ENCODE assay signal across 10 cellular contexts in genomic region chr19:38635483-38636399, GRCh38. TPM values are rescaled to one million over a fixed set of nuclear protein-coding genes. Genes with fewer than 3 reads are reported as not detected.
DNase-seq lines count a peak whose midpoint lies in the region; ATAC-seq and TF ChIP-seq lines count a peak whose summit lies in the region.
"Had no signal": no experiment of that assay in that cellular context is flagged by ENCODE, and none has a peak within 500 bp of the region (broad histone marks: within the 10 kb centered on the region; RNA-seq: fewer than 3 reads in every experiment).

No MANE protein-coding gene starts in this region.

- H3K27me3 ChIP-seq in spleen (replicated peaks in 1 of 7): no peaks in the 10 kb centered on the region
- H3K27me3 ChIP-seq: testis had no signal

- no peak overlapping the region for H3K4me3 Mint-ChIP-seq in activated CD4-positive, alpha-beta T cell treated with anti-CD3 and anti-CD28 coated beads, Interleukin-2, amount 10 ng/mL, durations not matched to agents 24 days and 14 days
- peak overlapping the region; percentile 28 for H3K4me3 Mint-ChIP-seq in T-helper 17 cell
- no peak overlapping the region for H3K4me3 Mint-ChIP-seq in glutamatergic neuron (ENCODE audit: unreplicated experiment)
- H3K4me3 Mint-ChIP-seq: HFFc6 had no signal

- DNase-seq in activated CD4-positive, alpha-beta T cell treated with anti-CD3 and anti-CD28 coated beads, Interleukin-2, amount 10 ng/mL, durations not matched to agents 24 days and 14 days: no peak
- DNase-seq in activated CD4-positive, alpha-beta T cell treated with anti-CD3 and anti-CD28 coated beads for 48 hours: no peak
- DNase-seq in T-helper 17 cell (no peak), glutamatergic neuron (no peak), spleen (no peak), AML-193 (lab: John Stamatoyannopoulos, UW) (no peak), NCI-H2196 treated with DMSO at 0.1 percent for 48 hours (lab: John Stamatoyannopoulos, UW; ENCODE audit: unreplicated experiment) (no peak), activated gamma-delta T cell treated with Interleukin-2 at 50 U/mL for 16 hours (no peak)
- DNase-seq: HFFc6, testis had no signal

- peaks cover 0 to 78% (median 34%) of the 10 kb centered on the region in 6 donors for H3K36me3 ChIP-seq in spleen

- peaks cover 26% of the 10 kb centered on the region for H3K4me1 Mint-ChIP-seq in activated CD4-positive, alpha-beta T cell treated with anti-CD3 and anti-CD28 coated beads, Interleukin-2, amount 10 ng/mL, durations not matched to agents 24 days and 14 days
- peaks cover 19% of the 10 kb centered on the region for H3K4me1 Mint-ChIP-seq in T-helper 17 cell
- peaks cover 7% of the 10 kb centered on the region for H3K4me1 Mint-ChIP-seq in glutamatergic neuron (ENCODE audit: low read depth, unreplicated experiment)

- H3K4me3 ChIP-seq in spleen: no peak overlapping the region
- H3K4me3 ChIP-seq: testis had no signal

- peaks cover 46% of the 10 kb centered on the region for H3K36me3 Mint-ChIP-seq in activated CD4-positive, alpha-beta T cell treated with anti-CD3 and anti-CD28 coated beads, Interleukin-2, amount 10 ng/mL, durations not matched to agents 24 days and 14 days (ENCODE audit: low read depth)
- peaks cover 7% of the 10 kb centered on the region for H3K36me3 Mint-ChIP-seq in T-helper 17 cell (ENCODE audit: low read depth)
- no peaks in the 10 kb centered on the region for H3K36me3 Mint-ChIP-seq in glutamatergic neuron (ENCODE audit: unreplicated experiment)

- no peak for TF ChIP-seq POLR2A in spleen (IDR thresholded peaks at IDR 0.05)

- no peaks in the 10 kb centered on the region for H3K9me3 Mint-ChIP-seq in activated CD4-positive, alpha-beta T cell treated with anti-CD3 and anti-CD28 coated beads, Interleukin-2, amount 10 ng/mL, durations not matched to agents 24 days and 14 days
- H3K9me3 Mint-ChIP-seq in glutamatergic neuron (ENCODE audit: unreplicated experiment): peaks cover 3% of the 10 kb centered on the region
- H3K9me3 Mint-ChIP-seq: HFFc6 had no signal

- H3K9me3 ChIP-seq in T-helper 17 cell (ENCODE audit: control insufficient read depth, low read length, poor library complexity, severe bottlenecking) (no peaks in the 10 kb centered on the region), spleen (no peaks in the 10 kb centered on the region)
- H3K9me3 ChIP-seq: testis had no signal

- H3K4me1 ChIP-seq in spleen: peaks cover 14 to 46% (median 35%) of the 10 kb centered on the region in 6 donors
- H3K4me1 ChIP-seq: testis had no signal

- H3K27me3 Mint-ChIP-seq in activated CD4-positive, alpha-beta T cell treated with anti-CD3 and anti-CD28 coated beads, Interleukin-2, amount 10 ng/mL, durations not matched to agents 24 days and 14 days: no peaks in the 10 kb centered on the region
- H3K27me3 Mint-ChIP-seq in T-helper 17 cell: no peaks in the 10 kb centered on the region
- H3K27me3 Mint-ChIP-seq in glutamatergic neuron (ENCODE audit: unreplicated experiment): peaks cover 4% of the 10 kb centered on the region

- H3K27ac ChIP-seq in spleen: peak overlapping the region in 7 of 8 donors; percentile 30 to 84 (median 71)
- H3K27ac ChIP-seq: testis had no signal

- intact Hi-C loops in activated CD4-positive, alpha-beta T cell treated with anti-CD3 and anti-CD28 coated beads, Interleukin-2, amount 10 ng/mL, durations not matched to agents 24 days and 14 days (cut with micrococcal nuclease): loop anchor here (2.0 to 5.0 kb wide), 2 partner anchors 121 to 297 kb away; partner anchors contain the start of genes MRPS12 and SARS2
- intact Hi-C loops in spleen (cut with DNase I; ENCODE audit: low total_unique reads): loop anchor here (10.0 kb wide), 2 partner anchors 121 to 299 kb away; partner anchors contain the start of genes MRPS12 and SARS2

- 76 to 90% (median 86%) methylated on average over 16 to 17 of the region's 17 CpGs for WGBS in spleen, 5 donors

- no peak for TF ChIP-seq CTCF in glutamatergic neuron (IDR thresholded peaks at IDR 0.05; ENCODE audit: partially characterized antibody, unreplicated experiment)
- no peak for TF ChIP-seq CTCF in spleen (IDR thresholded peaks at IDR 0.05 in 8 of 11, conservative IDR thresholded peaks at IDR 0.05 in 3 of 11)

- H3K27ac Mint-ChIP-seq in activated CD4-positive, alpha-beta T cell treated with anti-CD3 and anti-CD28 coated beads, Interleukin-2, amount 10 ng/mL, durations not matched to agents 24 days and 14 days: peak overlapping the region; percentile 64
- peak overlapping the region; percentile 86 for H3K27ac Mint-ChIP-seq in T-helper 17 cell
- peak overlapping the region; percentile 48 for H3K27ac Mint-ChIP-seq in glutamatergic neuron (ENCODE audit: unreplicated experiment)

- ATAC-seq in T-helper 17 cell: no peak

RNA-seq across cellular contexts. Expression of gene ACTN4, which starts 11.7 kb away (rescaled TPM):
- total RNA-seq in activated CD4-positive, alpha-beta T cell treated with anti-CD3 and anti-CD28 coated beads, Interleukin-2, amount 10 ng/mL, durations not matched to agents 24 days and 14 days: 243 and 257 TPM in 2 replicates
- total RNA-seq in T-helper 17 cell (100 to 1,000 TPM; 201 to 205 TPM), glutamatergic neuron (ENCODE audit: unreplicated experiment) (975 TPM), spleen (100 to 1,000 TPM; 360 to 621 (median 487) TPM)
- 100 to 1,000 TPM in 1 of 3 donors, 10 to 100 TPM in 2; 39.3 to 185 (median 51.2) TPM for polyA plus RNA-seq in spleen

RNA-seq across cellular contexts. Expression of gene EIF3K, which starts 16.8 kb away (rescaled TPM):
- 321 and 322 TPM in 2 replicates for total RNA-seq in activated CD4-positive, alpha-beta T cell treated with anti-CD3 and anti-CD28 coated beads, Interleukin-2, amount 10 ng/mL, durations not matched to agents 24 days and 14 days
- 100 to 1,000 TPM; 282 to 320 TPM for total RNA-seq in T-helper 17 cell
- 247 TPM for total RNA-seq in glutamatergic neuron (ENCODE audit: unreplicated experiment)
- total RNA-seq in spleen: 100 to 1,000 TPM; 232 to 538 (median 244) TPM
- 100 to 1,000 TPM; 276 to 365 (median 328) TPM for polyA plus RNA-seq in spleen

RNA-seq across cellular contexts. Expression of gene MAP4K1, which starts 18.0 kb away (rescaled TPM):
- total RNA-seq in activated CD4-positive, alpha-beta T cell treated with anti-CD3 and anti-CD28 coated beads, Interleukin-2, amount 10 ng/mL, durations not matched to agents 24 days and 14 days: 156 and 172 TPM in 2 replicates
- 100 to 1,000 TPM; 298 to 351 TPM for total RNA-seq in T-helper 17 cell
- 6.3 TPM for total RNA-seq in glutamatergic neuron (ENCODE audit: unreplicated experiment)
- total RNA-seq in spleen: 100 to 1,000 TPM in 4 of 7 donors, 10 to 100 TPM in 3; 58.2 to 163 (median 122) TPM
- 100 to 1,000 TPM in 2 of 3 donors, 10 to 100 TPM in 1; 81.3 to 161 (median 153) TPM for polyA plus RNA-seq in spleen
